1 cellular context compared by ENCODE assay signal in the genomic region with DNA sequence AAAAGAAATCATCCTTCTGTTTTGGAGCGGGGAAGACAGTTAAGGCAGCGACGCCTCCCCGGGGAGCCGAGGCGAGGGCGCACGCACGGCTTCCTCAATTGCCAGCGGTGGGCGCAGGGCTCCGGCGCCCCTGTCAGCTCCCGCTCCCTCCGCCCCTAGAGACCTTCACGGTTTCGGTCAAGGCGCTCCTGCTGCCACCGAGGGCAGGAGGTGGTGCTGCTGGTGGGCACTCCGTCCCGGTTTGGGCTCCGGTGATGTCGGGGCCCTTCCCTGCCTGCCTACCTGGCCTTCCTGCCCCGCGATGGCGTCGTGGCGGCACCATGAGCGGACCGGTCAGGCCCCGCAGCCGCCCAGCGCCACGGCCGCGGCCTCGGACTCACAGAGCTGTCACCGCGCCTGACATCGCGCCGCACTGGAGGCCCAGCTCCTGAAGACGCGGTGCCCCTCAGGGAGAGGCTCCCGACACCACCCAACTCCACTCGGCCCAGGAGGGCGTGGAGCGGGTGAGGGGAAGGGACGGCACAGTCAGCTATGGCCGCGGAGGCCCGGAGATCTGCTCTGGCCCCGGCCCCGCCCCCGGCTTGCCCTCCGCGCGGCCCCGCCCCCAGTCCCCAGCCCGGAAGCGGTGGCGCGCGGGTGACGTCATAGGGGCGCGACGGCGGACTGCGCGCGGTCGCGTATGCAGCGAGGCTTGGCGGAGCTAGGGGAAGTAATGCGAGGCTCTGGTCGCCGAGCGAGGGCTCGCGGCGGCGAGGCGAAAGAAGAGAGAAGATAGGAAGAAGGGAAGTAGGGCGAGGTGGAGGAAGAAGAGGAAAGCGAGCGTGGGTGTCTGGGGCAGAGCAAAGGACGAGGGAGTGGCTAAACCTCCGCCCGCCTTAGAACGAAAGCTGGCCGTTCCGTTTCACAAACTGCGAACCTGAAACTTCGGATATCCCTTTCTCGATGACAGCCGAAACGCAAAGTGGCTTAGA.
A peak's percentile ranks its signal among the peaks of the same experiment; 100 is the strongest.
TF ChIP-seq lines count a peak whose summit lies in the region.

A gene with protein sequence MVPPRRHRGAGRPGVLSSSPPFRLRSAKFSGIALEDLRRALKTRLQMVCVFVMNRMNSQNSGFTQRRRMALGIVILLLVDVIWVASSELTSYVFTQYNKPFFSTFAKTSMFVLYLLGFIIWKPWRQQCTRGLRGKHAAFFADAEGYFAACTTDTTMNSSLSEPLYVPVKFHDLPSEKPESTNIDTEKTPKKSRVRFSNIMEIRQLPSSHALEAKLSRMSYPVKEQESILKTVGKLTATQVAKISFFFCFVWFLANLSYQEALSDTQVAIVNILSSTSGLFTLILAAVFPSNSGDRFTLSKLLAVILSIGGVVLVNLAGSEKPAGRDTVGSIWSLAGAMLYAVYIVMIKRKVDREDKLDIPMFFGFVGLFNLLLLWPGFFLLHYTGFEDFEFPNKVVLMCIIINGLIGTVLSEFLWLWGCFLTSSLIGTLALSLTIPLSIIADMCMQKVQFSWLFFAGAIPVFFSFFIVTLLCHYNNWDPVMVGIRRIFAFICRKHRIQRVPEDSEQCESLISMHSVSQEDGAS (minus strand): TSS at position 555 of the 971 bp plus-strand sequence. CDS start 233 bp downstream, at position 322.

TF ChIP-seq in K562, 482 proteins besides CTCF, POLR2A, EP300 and RAD21 (continued from another document and continues in another):
- TF ChIP-seq, protein P1, sequence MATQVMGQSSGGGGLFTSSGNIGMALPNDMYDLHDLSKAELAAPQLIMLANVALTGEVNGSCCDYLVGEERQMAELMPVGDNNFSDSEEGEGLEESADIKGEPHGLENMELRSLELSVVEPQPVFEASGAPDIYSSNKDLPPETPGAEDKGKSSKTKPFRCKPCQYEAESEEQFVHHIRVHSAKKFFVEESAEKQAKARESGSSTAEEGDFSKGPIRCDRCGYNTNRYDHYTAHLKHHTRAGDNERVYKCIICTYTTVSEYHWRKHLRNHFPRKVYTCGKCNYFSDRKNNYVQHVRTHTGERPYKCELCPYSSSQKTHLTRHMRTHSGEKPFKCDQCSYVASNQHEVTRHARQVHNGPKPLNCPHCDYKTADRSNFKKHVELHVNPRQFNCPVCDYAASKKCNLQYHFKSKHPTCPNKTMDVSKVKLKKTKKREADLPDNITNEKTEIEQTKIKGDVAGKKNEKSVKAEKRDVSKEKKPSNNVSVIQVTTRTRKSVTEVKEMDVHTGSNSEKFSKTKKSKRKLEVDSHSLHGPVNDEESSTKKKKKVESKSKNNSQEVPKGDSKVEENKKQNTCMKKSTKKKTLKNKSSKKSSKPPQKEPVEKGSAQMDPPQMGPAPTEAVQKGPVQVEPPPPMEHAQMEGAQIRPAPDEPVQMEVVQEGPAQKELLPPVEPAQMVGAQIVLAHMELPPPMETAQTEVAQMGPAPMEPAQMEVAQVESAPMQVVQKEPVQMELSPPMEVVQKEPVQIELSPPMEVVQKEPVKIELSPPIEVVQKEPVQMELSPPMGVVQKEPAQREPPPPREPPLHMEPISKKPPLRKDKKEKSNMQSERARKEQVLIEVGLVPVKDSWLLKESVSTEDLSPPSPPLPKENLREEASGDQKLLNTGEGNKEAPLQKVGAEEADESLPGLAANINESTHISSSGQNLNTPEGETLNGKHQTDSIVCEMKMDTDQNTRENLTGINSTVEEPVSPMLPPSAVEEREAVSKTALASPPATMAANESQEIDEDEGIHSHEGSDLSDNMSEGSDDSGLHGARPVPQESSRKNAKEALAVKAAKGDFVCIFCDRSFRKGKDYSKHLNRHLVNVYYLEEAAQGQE (CRISPR knock-in tag; IDR thresholded peaks at IDR 0.05; ENCODE audit: low read depth), result 0 out of 2 replicates have a peak, but pooled peaks have one; percentile 30
- TF ChIP-seq ZNF431 (CRISPR knock-in tag; IDR thresholded peaks at IDR 0.05), result peak; percentile 80
- TF ChIP-seq, protein P2, sequence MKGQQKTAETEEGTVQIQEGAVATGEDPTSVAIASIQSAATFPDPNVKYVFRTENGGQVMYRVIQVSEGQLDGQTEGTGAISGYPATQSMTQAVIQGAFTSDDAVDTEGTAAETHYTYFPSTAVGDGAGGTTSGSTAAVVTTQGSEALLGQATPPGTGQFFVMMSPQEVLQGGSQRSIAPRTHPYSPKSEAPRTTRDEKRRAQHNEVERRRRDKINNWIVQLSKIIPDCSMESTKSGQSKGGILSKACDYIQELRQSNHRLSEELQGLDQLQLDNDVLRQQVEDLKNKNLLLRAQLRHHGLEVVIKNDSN (CRISPR knock-in tag; IDR thresholded peaks at IDR 0.05), result no peak
- TF ChIP-seq, protein P3, sequence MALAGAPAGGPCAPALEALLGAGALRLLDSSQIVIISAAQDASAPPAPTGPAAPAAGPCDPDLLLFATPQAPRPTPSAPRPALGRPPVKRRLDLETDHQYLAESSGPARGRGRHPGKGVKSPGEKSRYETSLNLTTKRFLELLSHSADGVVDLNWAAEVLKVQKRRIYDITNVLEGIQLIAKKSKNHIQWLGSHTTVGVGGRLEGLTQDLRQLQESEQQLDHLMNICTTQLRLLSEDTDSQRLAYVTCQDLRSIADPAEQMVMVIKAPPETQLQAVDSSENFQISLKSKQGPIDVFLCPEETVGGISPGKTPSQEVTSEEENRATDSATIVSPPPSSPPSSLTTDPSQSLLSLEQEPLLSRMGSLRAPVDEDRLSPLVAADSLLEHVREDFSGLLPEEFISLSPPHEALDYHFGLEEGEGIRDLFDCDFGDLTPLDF (CRISPR knock-in tag; IDR thresholded peaks at IDR 0.05), result no peak; the same call in 1 of the 2 replicates
- TF ChIP-seq ZNF143 (CRISPR knock-in tag; IDR thresholded peaks at IDR 0.05), result no peak
- no peak for TF ChIP-seq THRAP3 (IDR thresholded peaks at IDR 0.05; ENCODE audit: borderline replicate concordance)
- TF ChIP-seq SIN3B (IDR thresholded peaks at IDR 0.05; ENCODE audit: low read depth), result peak; percentile 16
- TF ChIP-seq SPI1 (IDR thresholded peaks at IDR 0.05; ENCODE audit: borderline replicate concordance, low read depth, low read length), result 0 out of 2 replicates have a peak, but pooled peaks have one; percentile 13
- TF ChIP-seq, protein P4, sequence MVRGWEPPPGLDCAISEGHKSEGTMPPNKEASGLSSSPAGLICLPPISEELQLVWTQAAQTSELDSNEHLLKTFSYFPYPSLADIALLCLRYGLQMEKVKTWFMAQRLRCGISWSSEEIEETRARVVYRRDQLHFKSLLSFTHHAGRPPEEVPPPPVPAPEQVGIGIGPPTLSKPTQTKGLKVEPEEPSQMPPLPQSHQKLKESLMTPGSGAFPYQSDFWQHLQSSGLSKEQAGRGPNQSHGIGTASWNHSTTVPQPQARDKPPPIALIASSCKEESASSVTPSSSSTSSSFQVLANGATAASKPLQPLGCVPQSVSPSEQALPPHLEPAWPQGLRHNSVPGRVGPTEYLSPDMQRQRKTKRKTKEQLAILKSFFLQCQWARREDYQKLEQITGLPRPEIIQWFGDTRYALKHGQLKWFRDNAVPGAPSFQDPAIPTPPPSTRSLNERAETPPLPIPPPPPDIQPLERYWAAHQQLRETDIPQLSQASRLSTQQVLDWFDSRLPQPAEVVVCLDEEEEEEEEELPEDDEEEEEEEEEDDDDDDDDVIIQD (CRISPR knock-in tag; IDR thresholded peaks at IDR 0.05), result 0 out of 2 replicates have a peak, but pooled peaks have one; percentile 63
- TF ChIP-seq NFIC (IDR thresholded peaks at IDR 0.05), result peak; percentile 52; the same call in 1 of the 2 replicates
- TF ChIP-seq, protein P5, sequence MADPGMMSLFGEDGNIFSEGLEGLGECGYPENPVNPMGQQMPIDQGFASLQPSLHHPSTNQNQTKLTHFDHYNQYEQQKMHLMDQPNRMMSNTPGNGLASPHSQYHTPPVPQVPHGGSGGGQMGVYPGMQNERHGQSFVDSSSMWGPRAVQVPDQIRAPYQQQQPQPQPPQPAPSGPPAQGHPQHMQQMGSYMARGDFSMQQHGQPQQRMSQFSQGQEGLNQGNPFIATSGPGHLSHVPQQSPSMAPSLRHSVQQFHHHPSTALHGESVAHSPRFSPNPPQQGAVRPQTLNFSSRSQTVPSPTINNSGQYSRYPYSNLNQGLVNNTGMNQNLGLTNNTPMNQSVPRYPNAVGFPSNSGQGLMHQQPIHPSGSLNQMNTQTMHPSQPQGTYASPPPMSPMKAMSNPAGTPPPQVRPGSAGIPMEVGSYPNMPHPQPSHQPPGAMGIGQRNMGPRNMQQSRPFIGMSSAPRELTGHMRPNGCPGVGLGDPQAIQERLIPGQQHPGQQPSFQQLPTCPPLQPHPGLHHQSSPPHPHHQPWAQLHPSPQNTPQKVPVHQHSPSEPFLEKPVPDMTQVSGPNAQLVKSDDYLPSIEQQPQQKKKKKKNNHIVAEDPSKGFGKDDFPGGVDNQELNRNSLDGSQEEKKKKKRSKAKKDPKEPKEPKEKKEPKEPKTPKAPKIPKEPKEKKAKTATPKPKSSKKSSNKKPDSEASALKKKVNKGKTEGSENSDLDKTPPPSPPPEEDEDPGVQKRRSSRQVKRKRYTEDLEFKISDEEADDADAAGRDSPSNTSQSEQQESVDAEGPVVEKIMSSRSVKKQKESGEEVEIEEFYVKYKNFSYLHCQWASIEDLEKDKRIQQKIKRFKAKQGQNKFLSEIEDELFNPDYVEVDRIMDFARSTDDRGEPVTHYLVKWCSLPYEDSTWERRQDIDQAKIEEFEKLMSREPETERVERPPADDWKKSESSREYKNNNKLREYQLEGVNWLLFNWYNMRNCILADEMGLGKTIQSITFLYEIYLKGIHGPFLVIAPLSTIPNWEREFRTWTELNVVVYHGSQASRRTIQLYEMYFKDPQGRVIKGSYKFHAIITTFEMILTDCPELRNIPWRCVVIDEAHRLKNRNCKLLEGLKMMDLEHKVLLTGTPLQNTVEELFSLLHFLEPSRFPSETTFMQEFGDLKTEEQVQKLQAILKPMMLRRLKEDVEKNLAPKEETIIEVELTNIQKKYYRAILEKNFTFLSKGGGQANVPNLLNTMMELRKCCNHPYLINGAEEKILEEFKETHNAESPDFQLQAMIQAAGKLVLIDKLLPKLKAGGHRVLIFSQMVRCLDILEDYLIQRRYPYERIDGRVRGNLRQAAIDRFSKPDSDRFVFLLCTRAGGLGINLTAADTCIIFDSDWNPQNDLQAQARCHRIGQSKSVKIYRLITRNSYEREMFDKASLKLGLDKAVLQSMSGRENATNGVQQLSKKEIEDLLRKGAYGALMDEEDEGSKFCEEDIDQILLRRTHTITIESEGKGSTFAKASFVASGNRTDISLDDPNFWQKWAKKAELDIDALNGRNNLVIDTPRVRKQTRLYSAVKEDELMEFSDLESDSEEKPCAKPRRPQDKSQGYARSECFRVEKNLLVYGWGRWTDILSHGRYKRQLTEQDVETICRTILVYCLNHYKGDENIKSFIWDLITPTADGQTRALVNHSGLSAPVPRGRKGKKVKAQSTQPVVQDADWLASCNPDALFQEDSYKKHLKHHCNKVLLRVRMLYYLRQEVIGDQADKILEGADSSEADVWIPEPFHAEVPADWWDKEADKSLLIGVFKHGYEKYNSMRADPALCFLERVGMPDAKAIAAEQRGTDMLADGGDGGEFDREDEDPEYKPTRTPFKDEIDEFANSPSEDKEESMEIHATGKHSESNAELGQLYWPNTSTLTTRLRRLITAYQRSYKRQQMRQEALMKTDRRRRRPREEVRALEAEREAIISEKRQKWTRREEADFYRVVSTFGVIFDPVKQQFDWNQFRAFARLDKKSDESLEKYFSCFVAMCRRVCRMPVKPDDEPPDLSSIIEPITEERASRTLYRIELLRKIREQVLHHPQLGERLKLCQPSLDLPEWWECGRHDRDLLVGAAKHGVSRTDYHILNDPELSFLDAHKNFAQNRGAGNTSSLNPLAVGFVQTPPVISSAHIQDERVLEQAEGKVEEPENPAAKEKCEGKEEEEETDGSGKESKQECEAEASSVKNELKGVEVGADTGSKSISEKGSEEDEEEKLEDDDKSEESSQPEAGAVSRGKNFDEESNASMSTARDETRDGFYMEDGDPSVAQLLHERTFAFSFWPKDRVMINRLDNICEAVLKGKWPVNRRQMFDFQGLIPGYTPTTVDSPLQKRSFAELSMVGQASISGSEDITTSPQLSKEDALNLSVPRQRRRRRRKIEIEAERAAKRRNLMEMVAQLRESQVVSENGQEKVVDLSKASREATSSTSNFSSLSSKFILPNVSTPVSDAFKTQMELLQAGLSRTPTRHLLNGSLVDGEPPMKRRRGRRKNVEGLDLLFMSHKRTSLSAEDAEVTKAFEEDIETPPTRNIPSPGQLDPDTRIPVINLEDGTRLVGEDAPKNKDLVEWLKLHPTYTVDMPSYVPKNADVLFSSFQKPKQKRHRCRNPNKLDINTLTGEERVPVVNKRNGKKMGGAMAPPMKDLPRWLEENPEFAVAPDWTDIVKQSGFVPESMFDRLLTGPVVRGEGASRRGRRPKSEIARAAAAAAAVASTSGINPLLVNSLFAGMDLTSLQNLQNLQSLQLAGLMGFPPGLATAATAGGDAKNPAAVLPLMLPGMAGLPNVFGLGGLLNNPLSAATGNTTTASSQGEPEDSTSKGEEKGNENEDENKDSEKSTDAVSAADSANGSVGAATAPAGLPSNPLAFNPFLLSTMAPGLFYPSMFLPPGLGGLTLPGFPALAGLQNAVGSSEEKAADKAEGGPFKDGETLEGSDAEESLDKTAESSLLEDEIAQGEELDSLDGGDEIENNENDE (IDR thresholded peaks at IDR 0.05; ENCODE audit: low read depth, low read length), result no peak
- TF ChIP-seq CREM (IDR thresholded peaks at IDR 0.05; ENCODE audit: low read depth), result peak; percentile 99
- TF ChIP-seq FOXM1 (IDR thresholded peaks at IDR 0.05; ENCODE audit: low read depth), result no peak
- TF ChIP-seq FOXM1 (CRISPR knock-in tag; IDR thresholded peaks at IDR 0.05; ENCODE audit: low read depth), result no peak; the same call in 1 of the 2 replicates
- no peak for TF ChIP-seq SRSF1 (IDR thresholded peaks at IDR 0.05; ENCODE audit: low read depth, low read length)
- TF ChIP-seq NCOA1 (IDR thresholded peaks at IDR 0.05; ENCODE audit: low read depth), result peak; percentile 47; the same call in 1 of the 2 replicates
- TF ChIP-seq ZC3H4 (CRISPR knock-in tag; IDR thresholded peaks at IDR 0.05; ENCODE audit: borderline replicate concordance), result no peak; the same call in 1 of the 2 replicates
- TF ChIP-seq, protein P6, sequence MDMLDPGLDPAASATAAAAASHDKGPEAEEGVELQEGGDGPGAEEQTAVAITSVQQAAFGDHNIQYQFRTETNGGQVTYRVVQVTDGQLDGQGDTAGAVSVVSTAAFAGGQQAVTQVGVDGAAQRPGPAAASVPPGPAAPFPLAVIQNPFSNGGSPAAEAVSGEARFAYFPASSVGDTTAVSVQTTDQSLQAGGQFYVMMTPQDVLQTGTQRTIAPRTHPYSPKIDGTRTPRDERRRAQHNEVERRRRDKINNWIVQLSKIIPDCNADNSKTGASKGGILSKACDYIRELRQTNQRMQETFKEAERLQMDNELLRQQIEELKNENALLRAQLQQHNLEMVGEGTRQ (CRISPR knock-in tag; IDR thresholded peaks at IDR 0.05), result no peak
- TF ChIP-seq SLC30A9 (CRISPR knock-in tag; IDR thresholded peaks at IDR 0.05), result no peak
- TF ChIP-seq ARID1B (IDR thresholded peaks at IDR 0.05), result peak; percentile 61
- TF ChIP-seq, protein P7, sequence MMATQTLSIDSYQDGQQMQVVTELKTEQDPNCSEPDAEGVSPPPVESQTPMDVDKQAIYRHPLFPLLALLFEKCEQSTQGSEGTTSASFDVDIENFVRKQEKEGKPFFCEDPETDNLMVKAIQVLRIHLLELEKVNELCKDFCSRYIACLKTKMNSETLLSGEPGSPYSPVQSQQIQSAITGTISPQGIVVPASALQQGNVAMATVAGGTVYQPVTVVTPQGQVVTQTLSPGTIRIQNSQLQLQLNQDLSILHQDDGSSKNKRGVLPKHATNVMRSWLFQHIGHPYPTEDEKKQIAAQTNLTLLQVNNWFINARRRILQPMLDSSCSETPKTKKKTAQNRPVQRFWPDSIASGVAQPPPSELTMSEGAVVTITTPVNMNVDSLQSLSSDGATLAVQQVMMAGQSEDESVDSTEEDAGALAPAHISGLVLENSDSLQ (IDR thresholded peaks at IDR 0.05), result no peak
- peak; percentile 99 for TF ChIP-seq ELF1 (tag; IDR thresholded peaks at IDR 0.05)
- TF ChIP-seq, protein P8, sequence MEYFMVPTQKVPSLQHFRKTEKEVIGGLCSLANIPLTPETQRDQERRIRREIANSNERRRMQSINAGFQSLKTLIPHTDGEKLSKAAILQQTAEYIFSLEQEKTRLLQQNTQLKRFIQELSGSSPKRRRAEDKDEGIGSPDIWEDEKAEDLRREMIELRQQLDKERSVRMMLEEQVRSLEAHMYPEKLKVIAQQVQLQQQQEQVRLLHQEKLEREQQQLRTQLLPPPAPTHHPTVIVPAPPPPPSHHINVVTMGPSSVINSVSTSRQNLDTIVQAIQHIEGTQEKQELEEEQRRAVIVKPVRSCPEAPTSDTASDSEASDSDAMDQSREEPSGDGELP (CRISPR knock-in tag; IDR thresholded peaks at IDR 0.05; ENCODE audit: borderline replicate concordance), result peak; percentile 69
- no peak for TF ChIP-seq IFI16 (CRISPR knock-in tag; IDR thresholded peaks at IDR 0.05)
